In the genomic region with DNA sequence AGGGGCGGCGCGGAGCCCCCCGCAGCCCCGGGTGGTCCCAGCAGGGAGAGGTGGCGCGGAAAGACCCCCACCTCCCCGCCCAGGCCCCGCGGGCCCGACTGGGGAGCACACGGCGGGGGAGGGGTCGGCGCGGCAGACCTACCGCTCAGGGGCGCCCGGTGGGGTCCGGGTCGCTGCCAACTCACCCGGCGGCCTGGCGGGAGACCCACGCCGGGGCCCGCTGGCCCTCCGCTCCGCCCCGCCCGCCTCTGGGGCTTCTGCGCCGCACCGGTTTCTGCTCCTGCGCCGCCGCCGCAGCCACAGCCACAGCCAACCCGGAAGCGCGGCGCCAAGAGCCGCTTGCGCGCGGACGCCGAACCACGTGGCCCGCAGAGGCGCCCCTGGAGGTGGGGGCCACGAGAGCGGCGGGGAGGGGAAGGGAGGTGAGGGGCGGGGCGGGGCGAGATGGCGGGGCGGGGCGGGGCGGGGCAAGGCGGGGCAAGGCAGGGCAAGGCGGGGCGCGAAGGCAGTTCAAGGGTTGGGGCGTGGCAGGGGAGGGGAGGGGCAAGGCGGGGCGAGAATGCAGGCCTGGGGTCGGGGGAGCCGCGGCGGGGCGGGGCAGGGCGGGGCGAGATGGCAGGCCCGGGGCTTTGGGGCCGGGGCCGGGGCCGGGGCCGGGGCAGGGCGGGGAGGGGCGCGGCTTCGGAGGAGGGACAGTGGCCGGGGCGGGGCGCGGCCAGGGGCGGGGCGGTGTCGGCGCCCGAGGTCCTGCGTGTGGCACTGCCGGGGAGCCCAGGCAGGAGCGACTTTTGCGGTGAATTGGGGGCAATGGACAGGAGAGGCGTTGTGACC, we compare ENCODE assay signal across 8 cellular contexts. TPM values are rescaled to one million over a fixed set of nuclear protein-coding genes. Genes with fewer than 3 reads are reported as not detected.
DNase-seq lines count a peak whose midpoint lies in the region; ATAC-seq, FAIRE-seq and TF ChIP-seq lines count a peak whose summit lies in the region.

Gene ZBTB24, minus strand, starts transcription at position 307 of the 831 bp plus-strand sequence. CDS start 1,193 bp downstream, outside the sequence.

- peak within 1 kb of the TSS; percentile 90 for H3K27ac ChIP-seq in BLaER1

- H3K27me3 ChIP-seq in BLaER1, result no peaks in the 10 kb centered on the region

- peak within 1 kb of the TSS; percentile 84 for H3K4me2 ChIP-seq in BLaER1

- H3K4me3 ChIP-seq in BLaER1, result peak within 1 kb of the TSS; percentile 82
- H3K4me3 ChIP-seq in choroid plexus epithelial cell (ENCODE audit: low read depth, low read length), result peak within 1 kb of the TSS; percentile 81

- H3K4me1 ChIP-seq in BLaER1, result peaks cover 46% of the 10 kb centered on the region

- no peak for FAIRE-seq in GM19239 (lab: Jason Lieb, UNC)

- TF ChIP-seq CTCF in choroid plexus epithelial cell (conservative IDR thresholded peaks at IDR 0.05; ENCODE audit: low read depth, low read length), result no peak

- intact Hi-C loops in left colon (cut with DNase I, micrococcal nuclease), result no loop called here

- peak; percentile 89 for DNase-seq in GM19239 (ENCODE audit: insufficient read length, low spot score)
- DNase-seq in NCI-H526 (lab: John Stamatoyannopoulos, UW), result peak; percentile 49 to 94
- DNase-seq in activated CD4-positive, alpha-beta T cell treated with anti-CD3 and anti-CD28 coated beads for 4 hours, result peak; percentile 82 to 90
- peak; percentile 93 for DNase-seq in choroid plexus epithelial cell (ENCODE audit: low read depth)
- peak; percentile 90 to 93 for DNase-seq in left colon
- DNase-seq in stimulated activated CD4-positive, alpha-beta T cell treated with anti-CD3 and anti-CD28 coated beads, Interleukin-1b, Interleukin-23, amount 100 ng/mL, for 24 hours (ENCODE audit: low read depth in 4 of 4, low spot score in 1 of 4), result peak; percentile 71 to 86 (median 78)

- H4K20me1 ChIP-seq in BLaER1, result peaks cover 42% of the 10 kb centered on the region

- peak within 1 kb of the TSS; percentile 89 for H3K9ac ChIP-seq in BLaER1

- H3K9me3 ChIP-seq in BLaER1, result no peaks in the 10 kb centered on the region

- ATAC-seq in HG03439 (IDR thresholded peaks at IDR 0.05; ENCODE audit: unreplicated experiment) (peak; percentile 84), left colon (peak; percentile 85)

- H3K36me3 ChIP-seq in BLaER1, result peaks cover 33% of the 10 kb centered on the region

RNA-seq across cellular contexts. Expression of gene ZBTB24, which starts in this region (rescaled TPM):
- total RNA-seq in left colon, result 1 to 10 TPM; 6.6 to 6.7 TPM

Comparison
In these comparisons a context has a peak if more than half of its experiments do, and no peak if none do; other contexts are left out.
1. Peak in every context shown above with its lines: DNase-seq, ATAC-seq, H3K4me3 ChIP-seq and H3K27ac ChIP-seq.